ENCODE assay signal across 9 cellular contexts in genomic region chr3:175159202-175159601, GRCh38.
"Had no signal": no experiment of that assay in that cellular context is flagged by ENCODE, and none has a peak within 500 bp of the region (broad histone marks: within the 10 kb centered on the region; RNA-seq: fewer than 3 reads in every experiment).

No MANE protein-coding gene starts in this region.

- H3K36me3 ChIP-seq: HAP-1 had no signal

- H3K9me3 ChIP-seq: HAP-1 had no signal

- H3K4me1 ChIP-seq: HAP-1 had no signal

- H2AFZ ChIP-seq: GM23248 had no signal

- H3K27ac ChIP-seq: GM23248, HL-60, KMS-11 had no signal

- H3K4me3 ChIP-seq: GM23248, HAP-1 had no signal

- H3K4me2 ChIP-seq: KMS-11 had no signal

- FAIRE-seq: HepG2 had no signal

- DNase-seq: GM23248, GOT3, H7, HFFc6, KBM-7 had no signal

- H3K9ac ChIP-seq: GM23248, KMS-11 had no signal
